Comparison of ENCODE assay signal across 8 cellular contexts in genomic region chr12:11765817-11766794, GRCh38.
A peak's percentile ranks its signal among the peaks of the same experiment; 100 is the strongest.
DNase-seq lines count a peak whose midpoint lies in the region; ATAC-seq and TF ChIP-seq lines count a peak whose summit lies in the region.

No MANE protein-coding gene starts in this region.

- intact Hi-C loops in posterior vena cava (cut with DNase I) = no loop called here

- no peak overlapping the region for H3K4me3 ChIP-seq in HL-60 (replicated peaks; ENCODE audit: insufficient read depth, low read length)

- peak; percentile 44 for ATAC-seq in GM19467 (IDR thresholded peaks at IDR 0.05; ENCODE audit: unreplicated experiment)

- H3K27me3 ChIP-seq in HL-60 (ENCODE audit: insufficient read depth, poor library complexity, severe bottlenecking) = no peaks in the 10 kb centered on the region

- no peak for TF ChIP-seq CTCF in HL-60 (IDR thresholded peaks at IDR 0.05; ENCODE audit: insufficient read depth, low read length)

- peak overlapping the region; percentile 96 for H3K27ac ChIP-seq in HL-60 (replicated peaks)

- peak; percentile 73 for DNase-seq in AG20443 (ENCODE audit: low spot score)
- DNase-seq in HL-60 (ENCODE audit: low read depth in 1 of 2, low spot score in 1 of 2) = peak in 1 of 2 experiments; percentile 76
- DNase-seq in activated CD8-positive, alpha-beta memory T cell treated with anti-CD3 and anti-CD28 coated beads for 48 hours (ENCODE audit: low read depth in 2 of 3, low spot score in 2 of 3) = peak in 2 of 3 experiments; percentile 10 to 39
- peak; percentile 63 for DNase-seq in fibroblast of gingiva (ENCODE audit: low read depth)
- peak; percentile 81 for DNase-seq in posterior vena cava (ENCODE audit: low spot score)
- no peak for DNase-seq in NCI-H2029 (lab: John Stamatoyannopoulos, UW)
- no peak for DNase-seq in activated gamma-delta T cell (lab: John Stamatoyannopoulos, UW)

Comparison
In these comparisons a context has a peak if more than half of its experiments do, and no peak if none do; other contexts are left out.
1. DNase-seq: peak in AG20443 (single experiment), activated CD8-positive, alpha-beta memory T cell treated with anti-CD3 and anti-CD28 coated beads for 48 hours (2 of 3), fibroblast of gingiva (single experiment) and posterior vena cava (single experiment); none in NCI-H2029 (single experiment) and activated gamma-delta T cell (single experiment).